Comparison of ENCODE assay signal across 1 cellular context in the genomic region with DNA sequence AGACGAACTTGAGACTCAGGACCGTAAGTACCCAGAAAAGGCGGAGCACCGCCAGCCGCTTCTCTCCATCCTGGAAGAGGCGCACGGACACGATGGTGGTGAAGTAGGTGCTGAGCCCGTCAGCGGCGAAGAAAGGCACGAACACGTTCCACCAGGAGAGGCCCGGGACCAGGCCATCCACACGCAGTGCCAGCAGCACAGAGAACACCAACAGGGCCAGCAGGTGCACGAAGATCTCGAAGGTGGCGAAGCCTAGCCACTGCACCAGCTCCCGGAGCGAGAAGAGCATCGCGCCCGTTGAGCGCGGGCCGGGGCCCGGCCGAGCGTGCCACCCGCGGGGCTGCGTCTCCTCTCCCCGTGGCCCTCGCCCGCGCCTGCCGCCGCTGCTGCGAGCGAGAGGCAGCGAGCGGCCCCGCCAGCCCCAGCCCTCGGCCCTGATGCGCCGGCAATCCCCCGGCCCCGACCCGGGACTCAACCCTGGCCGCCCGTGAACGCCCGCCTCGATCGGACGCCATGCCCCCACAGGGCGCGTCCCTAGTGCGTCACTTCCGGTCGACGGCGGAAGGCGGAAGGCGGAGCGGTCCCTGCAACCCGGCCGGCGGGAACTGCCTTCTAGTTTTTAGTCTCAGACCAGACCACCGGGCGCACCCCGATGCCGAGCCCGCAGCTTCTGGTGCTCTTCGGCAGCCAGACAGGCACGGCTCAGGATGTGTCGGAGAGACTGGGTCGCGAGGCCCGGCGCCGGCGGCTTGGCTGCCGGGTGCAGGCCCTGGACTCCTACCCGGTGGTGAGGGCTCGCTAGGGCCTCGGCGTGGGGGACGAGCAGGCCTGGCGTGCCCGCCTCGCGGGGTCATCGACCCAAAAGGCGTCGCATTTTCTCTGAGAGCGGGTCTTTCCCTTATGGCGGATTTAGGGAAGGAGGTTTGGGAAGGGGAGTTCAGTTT.
TF ChIP-seq lines count a peak whose summit lies in the region.

Gene NDOR1 (plus strand): TSS at position 575 of the 944 bp plus-strand sequence. CDS start 78 bp downstream, at position 653.
A gene with protein sequence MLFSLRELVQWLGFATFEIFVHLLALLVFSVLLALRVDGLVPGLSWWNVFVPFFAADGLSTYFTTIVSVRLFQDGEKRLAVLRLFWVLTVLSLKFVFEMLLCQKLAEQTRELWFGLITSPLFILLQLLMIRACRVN (minus strand): TSS at position 523 of the 944 bp plus-strand sequence. CDS start 234 bp downstream, at position 289.

TF ChIP-seq in WTC11, 78 proteins besides CTCF, POLR2A, EP300 and RAD21 (continued from another document and continues in another):
- TF ChIP-seq, protein P1, sequence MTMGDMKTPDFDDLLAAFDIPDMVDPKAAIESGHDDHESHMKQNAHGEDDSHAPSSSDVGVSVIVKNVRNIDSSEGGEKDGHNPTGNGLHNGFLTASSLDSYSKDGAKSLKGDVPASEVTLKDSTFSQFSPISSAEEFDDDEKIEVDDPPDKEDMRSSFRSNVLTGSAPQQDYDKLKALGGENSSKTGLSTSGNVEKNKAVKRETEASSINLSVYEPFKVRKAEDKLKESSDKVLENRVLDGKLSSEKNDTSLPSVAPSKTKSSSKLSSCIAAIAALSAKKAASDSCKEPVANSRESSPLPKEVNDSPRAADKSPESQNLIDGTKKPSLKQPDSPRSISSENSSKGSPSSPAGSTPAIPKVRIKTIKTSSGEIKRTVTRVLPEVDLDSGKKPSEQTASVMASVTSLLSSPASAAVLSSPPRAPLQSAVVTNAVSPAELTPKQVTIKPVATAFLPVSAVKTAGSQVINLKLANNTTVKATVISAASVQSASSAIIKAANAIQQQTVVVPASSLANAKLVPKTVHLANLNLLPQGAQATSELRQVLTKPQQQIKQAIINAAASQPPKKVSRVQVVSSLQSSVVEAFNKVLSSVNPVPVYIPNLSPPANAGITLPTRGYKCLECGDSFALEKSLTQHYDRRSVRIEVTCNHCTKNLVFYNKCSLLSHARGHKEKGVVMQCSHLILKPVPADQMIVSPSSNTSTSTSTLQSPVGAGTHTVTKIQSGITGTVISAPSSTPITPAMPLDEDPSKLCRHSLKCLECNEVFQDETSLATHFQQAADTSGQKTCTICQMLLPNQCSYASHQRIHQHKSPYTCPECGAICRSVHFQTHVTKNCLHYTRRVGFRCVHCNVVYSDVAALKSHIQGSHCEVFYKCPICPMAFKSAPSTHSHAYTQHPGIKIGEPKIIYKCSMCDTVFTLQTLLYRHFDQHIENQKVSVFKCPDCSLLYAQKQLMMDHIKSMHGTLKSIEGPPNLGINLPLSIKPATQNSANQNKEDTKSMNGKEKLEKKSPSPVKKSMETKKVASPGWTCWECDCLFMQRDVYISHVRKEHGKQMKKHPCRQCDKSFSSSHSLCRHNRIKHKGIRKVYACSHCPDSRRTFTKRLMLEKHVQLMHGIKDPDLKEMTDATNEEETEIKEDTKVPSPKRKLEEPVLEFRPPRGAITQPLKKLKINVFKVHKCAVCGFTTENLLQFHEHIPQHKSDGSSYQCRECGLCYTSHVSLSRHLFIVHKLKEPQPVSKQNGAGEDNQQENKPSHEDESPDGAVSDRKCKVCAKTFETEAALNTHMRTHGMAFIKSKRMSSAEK (CRISPR knock-in tag; IDR thresholded peaks at IDR 0.05; ENCODE audit: borderline replicate concordance): no peak
- TF ChIP-seq ZNF219 (CRISPR knock-in tag; IDR thresholded peaks at IDR 0.05; ENCODE audit: borderline replicate concordance): no peak; the same call in 1 of the 2 replicates
- no peak; the same call in 1 of the 2 replicates for TF ChIP-seq KAT7 (CRISPR knock-in tag; IDR thresholded peaks at IDR 0.05; ENCODE audit: borderline replicate concordance)
- TF ChIP-seq FOXJ3 (CRISPR knock-in tag; IDR thresholded peaks at IDR 0.05; ENCODE audit: borderline replicate concordance): no peak
- TF ChIP-seq ZNF281 (CRISPR knock-in tag; IDR thresholded peaks at IDR 0.05): no peak; the same call in 1 of the 2 replicates
- TF ChIP-seq STAT6 (CRISPR knock-in tag; conservative IDR thresholded peaks at IDR 0.05; ENCODE audit: low read depth): no peak
- no peak for TF ChIP-seq TP53 (CRISPR knock-in tag; IDR thresholded peaks at IDR 0.05)
- TF ChIP-seq ZNF396 (CRISPR knock-in tag; IDR thresholded peaks at IDR 0.05; ENCODE audit: borderline replicate concordance): no peak
- TF ChIP-seq AR (CRISPR knock-in tag; IDR thresholded peaks at IDR 0.05): no peak
- TF ChIP-seq MAX (CRISPR knock-in tag; IDR thresholded peaks at IDR 0.05): peak; percentile 70
- TF ChIP-seq, protein P2, sequence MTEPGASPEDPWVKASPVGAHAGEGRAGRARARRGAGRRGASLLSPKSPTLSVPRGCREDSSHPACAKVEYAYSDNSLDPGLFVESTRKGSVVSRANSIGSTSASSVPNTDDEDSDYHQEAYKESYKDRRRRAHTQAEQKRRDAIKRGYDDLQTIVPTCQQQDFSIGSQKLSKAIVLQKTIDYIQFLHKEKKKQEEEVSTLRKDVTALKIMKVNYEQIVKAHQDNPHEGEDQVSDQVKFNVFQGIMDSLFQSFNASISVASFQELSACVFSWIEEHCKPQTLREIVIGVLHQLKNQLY (CRISPR knock-in tag; IDR thresholded peaks at IDR 0.05): no peak
- TF ChIP-seq ESRRA (CRISPR knock-in tag; IDR thresholded peaks at IDR 0.05; ENCODE audit: borderline replicate concordance): no peak
- TF ChIP-seq RELA (CRISPR knock-in tag; IDR thresholded peaks at IDR 0.05; ENCODE audit: borderline replicate concordance): no peak
- no peak for TF ChIP-seq CBFB (CRISPR knock-in tag; IDR thresholded peaks at IDR 0.05; ENCODE audit: low read depth)
- peak; percentile 95 for TF ChIP-seq E2F5 (CRISPR knock-in tag; IDR thresholded peaks at IDR 0.05)
- TF ChIP-seq ATF1 (CRISPR knock-in tag; IDR thresholded peaks at IDR 0.05): peak; percentile 75; the same call in 1 of the 2 replicates
- TF ChIP-seq, protein P3, sequence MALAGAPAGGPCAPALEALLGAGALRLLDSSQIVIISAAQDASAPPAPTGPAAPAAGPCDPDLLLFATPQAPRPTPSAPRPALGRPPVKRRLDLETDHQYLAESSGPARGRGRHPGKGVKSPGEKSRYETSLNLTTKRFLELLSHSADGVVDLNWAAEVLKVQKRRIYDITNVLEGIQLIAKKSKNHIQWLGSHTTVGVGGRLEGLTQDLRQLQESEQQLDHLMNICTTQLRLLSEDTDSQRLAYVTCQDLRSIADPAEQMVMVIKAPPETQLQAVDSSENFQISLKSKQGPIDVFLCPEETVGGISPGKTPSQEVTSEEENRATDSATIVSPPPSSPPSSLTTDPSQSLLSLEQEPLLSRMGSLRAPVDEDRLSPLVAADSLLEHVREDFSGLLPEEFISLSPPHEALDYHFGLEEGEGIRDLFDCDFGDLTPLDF (CRISPR knock-in tag; IDR thresholded peaks at IDR 0.05): no peak
- TF ChIP-seq USF1 (CRISPR knock-in tag; IDR thresholded peaks at IDR 0.05): 0 out of 2 replicates have a peak, but pooled peaks have one; percentile 27
- no peak for TF ChIP-seq ZNF121 (CRISPR knock-in tag; IDR thresholded peaks at IDR 0.05)
- TF ChIP-seq GRHL2 (CRISPR knock-in tag; IDR thresholded peaks at IDR 0.05; ENCODE audit: insufficient replicate concordance, severe bottlenecking): no peak
- TF ChIP-seq PRRX2 (CRISPR knock-in tag; IDR thresholded peaks at IDR 0.05): no peak
- no peak for TF ChIP-seq PREB (CRISPR knock-in tag; IDR thresholded peaks at IDR 0.05; ENCODE audit: borderline replicate concordance)
- peak; percentile 83; the same call in 1 of the 2 replicates for TF ChIP-seq ZBTB43 (CRISPR knock-in tag; IDR thresholded peaks at IDR 0.05)
- no peak for TF ChIP-seq JAZF1 (CRISPR knock-in tag; IDR thresholded peaks at IDR 0.05)
- TF ChIP-seq ZMAT4 (CRISPR knock-in tag; IDR thresholded peaks at IDR 0.05): no peak
- no peak for TF ChIP-seq NR1H2 (CRISPR knock-in tag; IDR thresholded peaks at IDR 0.05)
